In genomic region chr3:172521837-172522726, GRCh38 we compare ENCODE assay signal across 1 cellular context.
A peak's percentile ranks its signal among the peaks of the same experiment; 100 is the strongest.
TF ChIP-seq lines count a peak whose summit lies in the region.

No MANE protein-coding gene starts in this region.

TF ChIP-seq in HepG2, 621 proteins besides CTCF, POLR2A, EP300 and RAD21:
- TF ChIP-seq ZMYM3 (CRISPR knock-in tag; IDR thresholded peaks at IDR 0.05) = peak; percentile 37; the same call in 1 of the 2 replicates
- 0 out of 2 replicates have a peak, but pooled peaks have one; percentile 6 for TF ChIP-seq ZNF317 (CRISPR knock-in tag; IDR thresholded peaks at IDR 0.05)
